In the genomic region with DNA sequence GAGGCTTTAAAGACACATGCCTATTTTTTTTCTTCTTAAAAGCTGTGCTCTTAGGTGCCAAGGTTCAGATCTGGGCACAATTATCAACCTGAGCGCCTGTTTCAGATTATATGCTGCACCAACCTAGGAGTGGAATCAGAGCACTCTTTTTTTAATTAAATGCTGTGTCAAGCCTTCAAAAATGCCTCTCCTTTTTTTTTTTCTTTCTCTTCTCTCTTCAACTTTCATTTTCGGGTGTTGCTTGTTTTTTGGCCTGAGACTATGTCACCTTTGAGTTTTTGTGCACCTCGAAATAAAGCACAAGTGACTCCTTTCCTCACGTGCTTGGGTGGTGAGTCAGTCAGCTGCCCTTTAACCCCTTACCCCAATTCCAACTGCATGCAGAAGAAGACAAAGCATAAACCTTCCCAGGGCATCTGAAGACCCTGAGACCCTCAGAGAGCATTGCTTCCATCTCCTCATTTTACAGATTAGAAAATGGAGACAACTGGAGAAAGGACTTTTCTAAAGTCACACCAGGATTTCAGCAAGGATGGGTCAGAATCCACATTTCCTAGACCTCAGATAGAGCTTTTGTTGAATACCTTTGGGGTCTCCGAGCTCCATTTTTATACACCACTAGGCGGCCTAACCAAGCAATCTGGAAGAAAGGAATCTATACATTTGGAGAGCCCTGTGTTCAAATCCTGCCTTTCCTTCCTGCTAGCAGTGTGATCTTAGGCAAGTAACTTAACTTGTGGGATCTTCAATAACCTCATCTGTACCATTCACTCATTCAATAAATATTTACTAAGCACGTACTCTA, we compare ENCODE assay signal across 9 cellular contexts. TPM values are rescaled to one million over a fixed set of nuclear protein-coding genes. Genes with fewer than 3 reads are reported as not detected.
DNase-seq lines count a peak whose midpoint lies in the region; ATAC-seq and TF ChIP-seq lines count a peak whose summit lies in the region.
"Had no signal": no experiment of that assay in that cellular context is flagged by ENCODE, and none has a peak within 500 bp of the region (broad histone marks: within the 10 kb centered on the region; RNA-seq: fewer than 3 reads in every experiment).

No MANE protein-coding gene starts in this region.

- peak; percentile 4 for ATAC-seq in GM18873 (IDR thresholded peaks at IDR 0.05; ENCODE audit: low FRiP score, unreplicated experiment)
- ATAC-seq in GM21723 (IDR thresholded peaks at IDR 0.05; ENCODE audit: unreplicated experiment), result no peak

- H3K36me3 ChIP-seq in Karpas-422 (ENCODE audit: insufficient read depth, low read length) (no peaks in the 10 kb centered on the region), fibroblast of lung (ENCODE audit: control insufficient read depth, insufficient read depth, low read length) (no peaks in the 10 kb centered on the region), skeletal muscle tissue (ENCODE audit: control insufficient read depth in 3 of 3, insufficient read depth in 3 of 3, low read length in 3 of 3) (no peaks in the 10 kb centered on the region)

- no peak for TF ChIP-seq CTCF in fibroblast of lung (conservative IDR thresholded peaks at IDR 0.05 in 1 of 2, IDR thresholded peaks at IDR 0.05 in 1 of 2; ENCODE audit: low read depth in 1 of 2, low read length in 2 of 2)

- H3K9me2 ChIP-seq in Karpas-422 (replicated peaks; ENCODE audit: insufficient read depth, low read length), result no peaks in the 10 kb centered on the region

- H3K79me2 ChIP-seq in Karpas-422 (ENCODE audit: low read length), result no peaks in the 10 kb centered on the region
- peaks cover 13% of the 10 kb centered on the region for H3K79me2 ChIP-seq in fibroblast of lung (ENCODE audit: control insufficient read depth, insufficient read depth, low read length)

- DNase-seq in Karpas-422 (no peak), fibroblast of lung (ENCODE audit: low read depth in 2 of 2) (peak; percentile 36 to 38), Kasumi-1 (lab: John Stamatoyannopoulos, UW) (no peak), foreskin melanocyte (no peak)
- DNase-seq in stimulated activated CD8-positive, alpha-beta memory T cell treated with anti-CD3 and anti-CD28 coated beads, Interleukin-4, amount 100 ng/mL, for 48 hours, result no peak
- DNase-seq: effector CD4-positive, alpha-beta T cell had no signal

- H2AFZ ChIP-seq in Karpas-422 (ENCODE audit: low read length), result no peak overlapping the region
- no peak overlapping the region for H2AFZ ChIP-seq in fibroblast of lung (ENCODE audit: low read length)

- H3K4me1 ChIP-seq in Karpas-422 (ENCODE audit: low read length) (peaks cover 13% of the 10 kb centered on the region), fibroblast of lung (ENCODE audit: control insufficient read depth, extremely low read depth, insufficient read depth, low read length) (peaks cover 24% of the 10 kb centered on the region), skeletal muscle tissue (ENCODE audit: control insufficient read depth in 3 of 3, insufficient read depth in 3 of 3, low read length in 3 of 3) (peaks cover 11 to 30% (median 21%) of the 10 kb centered on the region in 3 donors)

- H3K27ac ChIP-seq in Karpas-422 (ENCODE audit: low read length), result no peak overlapping the region
- peak overlapping the region; percentile 91 for H3K27ac ChIP-seq in fibroblast of lung (ENCODE audit: insufficient read depth, low read length)
- H3K27ac ChIP-seq in skeletal muscle tissue (ENCODE audit: low read depth, low read length), result peak overlapping the region; percentile 81

- H3K27me3 ChIP-seq in Karpas-422 (ENCODE audit: low read length) (no peaks in the 10 kb centered on the region), fibroblast of lung (ENCODE audit: control insufficient read depth, insufficient read depth, low read length) (no peaks in the 10 kb centered on the region), skeletal muscle tissue (ENCODE audit: control insufficient read depth in 3 of 3, insufficient read depth in 3 of 3, low read length in 3 of 3) (no peaks in the 10 kb centered on the region)

- H3K9ac ChIP-seq in Karpas-422 (ENCODE audit: low read length) (no peak overlapping the region), fibroblast of lung (ENCODE audit: insufficient read depth, low read length) (peak overlapping the region; percentile 44), skeletal muscle tissue (ENCODE audit: low read depth in 1 of 3, low read length in 3 of 3) (peak overlapping the region in 1 of 3 donors; percentile 60)

- H3K9me3 ChIP-seq in Karpas-422 (ENCODE audit: low read length) (no peaks in the 10 kb centered on the region), fibroblast of lung (ENCODE audit: control insufficient read depth, insufficient read depth, low read depth, low read length) (no peaks in the 10 kb centered on the region), skeletal muscle tissue (ENCODE audit: control insufficient read depth in 3 of 3, low read length in 3 of 3) (no peaks in the 10 kb centered on the region)

- H4K20me1 ChIP-seq in Karpas-422 (ENCODE audit: insufficient read depth, low read depth, low read length) (no peaks in the 10 kb centered on the region), fibroblast of lung (ENCODE audit: control insufficient read depth, extremely low read depth, insufficient read depth, low read length) (no peaks in the 10 kb centered on the region)

- H3K4me2 ChIP-seq in Karpas-422 (ENCODE audit: low read depth, low read length, poor library complexity, severe bottlenecking), result peak overlapping the region; percentile 42
- H3K4me2 ChIP-seq in fibroblast of lung (ENCODE audit: extremely low read depth, insufficient read depth, low read length), result peak overlapping the region; percentile 84

- H3K4me3 ChIP-seq in Karpas-422 (ENCODE audit: low read length) (peak overlapping the region; percentile 36; the same call in 1 of the 2 replicates), fibroblast of lung (replicated peaks in 1 of 4; ENCODE audit: control extremely low read depth in 1 of 4, insufficient read depth in 1 of 4, low read depth in 3 of 4, low read length in 4 of 4) (peak overlapping the region; percentile 18 to 53 (median 36)), skeletal muscle tissue (ENCODE audit: low read length in 3 of 3) (peak overlapping the region in 2 of 3 donors; percentile 44 to 71)

RNA-seq across cellular contexts. Expression of a gene that starts 0.6 kb away (rescaled TPM):
- total RNA-seq in Karpas-422 (2014; rRNA removed; shearing (Covaris generic); ENCODE audit: low replicate concordance), result 0.11 TPM in 1 of 2 replicates, not detected in the other
- total RNA-seq in fibroblast of lung, result 25.9 and 29.4 TPM in 2 replicates
- polyA plus RNA-seq in fibroblast of lung, result 7.2 and 14.1 TPM in 2 replicates
- 5.2 and 10.7 TPM in 2 replicates for polyA plus RNA-seq in fibroblast of lung (2012)
- 32.8 and 48.0 TPM in 2 replicates for polyA minus RNA-seq in fibroblast of lung (ENCODE audit: low replicate concordance)
- 32.9 TPM for total RNA-seq in skeletal muscle tissue

Comparison
In these comparisons a context has a peak if more than half of its experiments do, and no peak if none do; other contexts are left out.
1. DNase-seq: peak in fibroblast of lung (2 of 2); none in Karpas-422 (single experiment), Kasumi-1 (0 of 2), foreskin melanocyte (single experiment) and stimulated activated CD8-positive, alpha-beta memory T cell treated with anti-CD3 and anti-CD28 coated beads, Interleukin-4, amount 100 ng/mL, for 48 hours (single experiment).
2. RNA of a gene that starts 0.6 kb away (total RNA-seq): 32.9 TPM in skeletal muscle tissue (single experiment) and 25.9 to 29.4 TPM in fibroblast of lung; 0.11 TPM in Karpas-422; every median in the first group is over 10 times any median in the second.
3. Peak in every context shown above with its lines, with median percentiles within 50 percentile points of each other: H3K4me3 ChIP-seq.